In the genomic region with DNA sequence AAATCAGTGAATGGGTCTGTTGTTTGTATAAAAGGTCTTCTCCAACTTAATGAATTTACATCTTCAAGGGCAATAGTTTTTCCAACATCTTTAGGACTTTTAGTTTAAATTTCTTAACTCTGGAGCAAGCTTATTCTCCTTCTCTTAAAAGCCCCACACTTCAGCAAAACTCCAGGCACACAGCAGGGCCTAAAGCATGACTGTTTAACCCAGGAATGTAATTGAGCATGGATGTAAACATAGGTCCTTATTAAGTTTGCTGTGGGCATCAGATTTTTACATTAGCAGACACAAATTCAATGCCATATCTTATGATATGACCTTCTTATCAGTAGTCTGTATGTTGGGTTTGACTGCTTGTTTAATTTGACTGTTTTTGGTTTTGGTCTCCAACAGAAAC, we compare ENCODE assay signal across 30 cellular contexts.
"Had no signal": no experiment of that assay in that cellular context is flagged by ENCODE, and none has a peak within 500 bp of the region (broad histone marks: within the 10 kb centered on the region; RNA-seq: fewer than 3 reads in every experiment).

No MANE protein-coding gene starts in this region.

- H3K27ac ChIP-seq: left lung, lower lobe of right lung, neural progenitor cell, neutrophil, pancreas, prostate gland, sigmoid colon, spleen, testis, thyroid gland, transverse colon, upper lobe of left lung, vagina had no signal

- H3K4me3 ChIP-seq: left lung, lower lobe of right lung, neural progenitor cell, pancreas, prostate gland, sigmoid colon, spleen, testis, thyroid gland, transverse colon, upper lobe of left lung, vagina had no signal

- DNase-seq: hypothalamus; immature natural killer cell; kidney; left colon; left lung; lower lobe of right lung; mammary epithelial cell; mesendoderm; naive B cell; natural killer cell; nephron progenitor cell; occipital lobe; pancreas; posterior cingulate gyrus; retina; right cardiac atrium; sigmoid colon; small intestine; spleen; stimulated activated CD4-positive, alpha-beta T cell treated with anti-CD3 and anti-CD28 coated beads, Interleukin-4, amount 100 ng/mL, for 24 hours; stimulated activated naive CD4-positive, alpha-beta T cell; substantia nigra; testis; thyroid gland; transverse colon; upper lobe of left lung had no signal

- H3K9me3 ChIP-seq: left lung, lower lobe of right lung, neutrophil, pancreas, prostate gland, sigmoid colon, spleen, testis, thyroid gland, transverse colon, upper lobe of left lung, vagina had no signal

- H3K4me2 ChIP-seq: neural progenitor cell had no signal

- H3K36me3 ChIP-seq: neural progenitor cell, pancreas, prostate gland had no signal

- H3K4me1 ChIP-seq: neural progenitor cell, pancreas, prostate gland, testis, thyroid gland had no signal

- H2AFZ ChIP-seq: neural progenitor cell had no signal
